In the genomic region with DNA sequence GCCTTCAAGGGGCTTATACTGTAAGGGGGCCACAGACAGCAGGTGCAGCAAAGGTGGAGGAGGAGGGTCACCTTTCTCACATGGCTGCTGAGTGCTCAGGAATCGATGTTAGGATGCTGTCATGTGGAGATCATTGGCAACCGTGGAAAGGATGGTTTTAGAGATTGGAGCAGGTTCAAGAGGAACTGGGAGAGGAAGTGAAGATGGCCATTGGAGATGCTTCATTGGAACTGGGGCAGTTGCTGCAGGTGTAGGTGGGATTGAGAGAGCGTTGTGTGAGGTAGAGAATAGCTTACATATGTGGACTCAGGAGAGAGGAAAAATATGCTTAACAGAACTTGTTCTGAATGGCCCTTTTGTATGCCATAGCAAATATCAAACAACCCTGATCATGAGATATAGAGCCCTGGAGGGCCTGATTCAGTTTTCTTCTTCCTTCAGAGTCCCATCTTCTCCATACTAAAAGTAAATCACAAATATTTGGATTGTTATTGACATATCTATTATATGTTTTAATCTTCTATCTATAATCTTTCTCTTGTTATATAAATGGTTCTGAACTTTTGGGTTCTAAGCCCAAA, we compare ENCODE assay signal across 10 cellular contexts. TPM values are rescaled to one million over a fixed set of nuclear protein-coding genes. Genes with fewer than 3 reads are reported as not detected.
A peak's percentile ranks its signal among the peaks of the same experiment; 100 is the strongest.
DNase-seq lines count a peak whose midpoint lies in the region; ATAC-seq and TF ChIP-seq lines count a peak whose summit lies in the region.
"Had no signal": no experiment of that assay in that cellular context is flagged by ENCODE, and none has a peak within 500 bp of the region (broad histone marks: within the 10 kb centered on the region; RNA-seq: fewer than 3 reads in every experiment).

No MANE protein-coding gene starts in this region.

- H3K4me3 ChIP-seq in thymus (ENCODE audit: low read length): peak overlapping the region; percentile 41
- H3K4me3 ChIP-seq: SK-N-MC had no signal

- peaks cover 38% of the 10 kb centered on the region for H3K4me1 Mint-ChIP-seq in activated naive CD4-positive, alpha-beta T cell treated with anti-CD3 and anti-CD28 coated beads for 36 hours (ENCODE audit: low read depth)
- peaks cover 77% of the 10 kb centered on the region for H3K4me1 Mint-ChIP-seq in activated T-helper 1 cell treated with anti-CD3 and anti-CD28 coated beads, Interleukin-12 subunit alpha, Interleukin-12 subunit beta, Interleukin-2, Interleukin-4 antibody, amounts not matched to agents 30 ng/mL and 10 ng/mL and 1 ng/mL, durations not matched to agents 14 hours and 24 hours and 36 hours (ENCODE audit: low read depth)

- intact Hi-C loops in activated naive CD4-positive, alpha-beta T cell treated with anti-CD3 and anti-CD28 coated beads for 36 hours (cut with micrococcal nuclease): loop anchor here (1.0 kb wide), 5 partner anchors 23 to 77 kb away; a partner anchor contains a TSS
- intact Hi-C loops in activated T-helper 1 cell treated with anti-CD3 and anti-CD28 coated beads, Interleukin-12 subunit alpha, Interleukin-12 subunit beta, Interleukin-2, Interleukin-4 antibody, amounts not matched to agents 30 ng/mL and 10 ng/mL and 1 ng/mL, durations not matched to agents 14 hours and 24 hours and 36 hours (cut with micrococcal nuclease): loop anchor here (1.0 kb wide), 5 partner anchors 10 to 77 kb away; no protein-coding TSS in a partner anchor
- intact Hi-C loops in left colon (cut with DNase I, micrococcal nuclease): no loop called here

- peak overlapping the region; percentile 34 for H3K4me3 Mint-ChIP-seq in activated naive CD4-positive, alpha-beta T cell treated with anti-CD3 and anti-CD28 coated beads for 36 hours
- peak overlapping the region; percentile 74 for H3K4me3 Mint-ChIP-seq in activated T-helper 1 cell treated with anti-CD3 and anti-CD28 coated beads, Interleukin-12 subunit alpha, Interleukin-12 subunit beta, Interleukin-2, Interleukin-4 antibody, amounts not matched to agents 30 ng/mL and 10 ng/mL and 1 ng/mL, durations not matched to agents 14 hours and 24 hours and 36 hours

- no peaks in the 10 kb centered on the region for H3K27me3 ChIP-seq in thymus (ENCODE audit: control insufficient read depth, insufficient read depth)

- peak overlapping the region; percentile 85 for H3K27ac Mint-ChIP-seq in activated naive CD4-positive, alpha-beta T cell treated with anti-CD3 and anti-CD28 coated beads for 36 hours
- peak overlapping the region; percentile 92 for H3K27ac Mint-ChIP-seq in activated T-helper 1 cell treated with anti-CD3 and anti-CD28 coated beads, Interleukin-12 subunit alpha, Interleukin-12 subunit beta, Interleukin-2, Interleukin-4 antibody, amounts not matched to agents 30 ng/mL and 10 ng/mL and 1 ng/mL, durations not matched to agents 14 hours and 24 hours and 36 hours

- no peaks in the 10 kb centered on the region for H3K9me3 Mint-ChIP-seq in activated naive CD4-positive, alpha-beta T cell treated with anti-CD3 and anti-CD28 coated beads for 36 hours
- H3K9me3 Mint-ChIP-seq in activated T-helper 1 cell treated with anti-CD3 and anti-CD28 coated beads, Interleukin-12 subunit alpha, Interleukin-12 subunit beta, Interleukin-2, Interleukin-4 antibody, amounts not matched to agents 30 ng/mL and 10 ng/mL and 1 ng/mL, durations not matched to agents 14 hours and 24 hours and 36 hours: no peaks in the 10 kb centered on the region

- peaks cover 71% of the 10 kb centered on the region for H3K4me1 ChIP-seq in thymus (ENCODE audit: control insufficient read depth, insufficient read depth, low read length)

- peaks cover 1% of the 10 kb centered on the region for H3K36me3 Mint-ChIP-seq in activated naive CD4-positive, alpha-beta T cell treated with anti-CD3 and anti-CD28 coated beads for 36 hours (ENCODE audit: low read depth)
- H3K36me3 Mint-ChIP-seq in activated T-helper 1 cell treated with anti-CD3 and anti-CD28 coated beads, Interleukin-12 subunit alpha, Interleukin-12 subunit beta, Interleukin-2, Interleukin-4 antibody, amounts not matched to agents 30 ng/mL and 10 ng/mL and 1 ng/mL, durations not matched to agents 14 hours and 24 hours and 36 hours (ENCODE audit: low read depth): peaks cover 34% of the 10 kb centered on the region

- peak; percentile 5 for ATAC-seq in HG03139 (IDR thresholded peaks at IDR 0.05; ENCODE audit: unreplicated experiment)
- ATAC-seq in left colon: no peak

- POLR2A ChIA-PET in HEK293T (lab: Yijun Ruan, JAX): no interaction called here

- DNase-seq in activated naive CD4-positive, alpha-beta T cell treated with anti-CD3 and anti-CD28 coated beads for 36 hours: no peak
- DNase-seq in activated naive CD4-positive, alpha-beta T cell treated with anti-CD3 and anti-CD28 coated beads, Interleukin-2, amount 50 U/mL, for 16 hours: no peak
- DNase-seq in activated T-helper 1 cell treated with anti-CD3 and anti-CD28 coated beads, Interleukin-12 subunit alpha, Interleukin-12 subunit beta, Interleukin-2, Interleukin-4 antibody, amounts not matched to agents 30 ng/mL and 10 ng/mL and 1 ng/mL, durations not matched to agents 14 hours and 24 hours and 36 hours (ENCODE audit: low spot score): no peak
- DNase-seq in HEK293T (ENCODE audit: extremely low spot score): no peak
- DNase-seq in islet precursor cell: no peak
- DNase-seq in left colon: no peak
- DNase-seq: NCI-H1436 had no signal

- H3K36me3 ChIP-seq in thymus (ENCODE audit: control insufficient read depth, insufficient read depth): no peaks in the 10 kb centered on the region

- peak overlapping the region; percentile 94 for H3K27ac ChIP-seq in thymus (ENCODE audit: low read depth)
- H3K27ac ChIP-seq: SK-N-MC had no signal

- H3K9me3 ChIP-seq in thymus (ENCODE audit: control insufficient read depth): no peaks in the 10 kb centered on the region

- CTCF ChIA-PET in activated naive CD4-positive, alpha-beta T cell treated with anti-CD3 and anti-CD28 coated beads for 36 hours (lab: Charles Lee): interaction anchor here (1.3 to 1.4 kb wide), 2 partner anchors 22 to 36 kb away, joined by 4 read pairs; no protein-coding TSS in a partner anchor
- CTCF ChIA-PET in HEK293T (lab: Yijun Ruan, JAX): no interaction called here

- H3K27me3 Mint-ChIP-seq in activated naive CD4-positive, alpha-beta T cell treated with anti-CD3 and anti-CD28 coated beads for 36 hours (ENCODE audit: low read depth): no peaks in the 10 kb centered on the region
- no peaks in the 10 kb centered on the region for H3K27me3 Mint-ChIP-seq in activated T-helper 1 cell treated with anti-CD3 and anti-CD28 coated beads, Interleukin-12 subunit alpha, Interleukin-12 subunit beta, Interleukin-2, Interleukin-4 antibody, amounts not matched to agents 30 ng/mL and 10 ng/mL and 1 ng/mL, durations not matched to agents 14 hours and 24 hours and 36 hours (ENCODE audit: insufficient read depth)

- 5% methylated on average over 3 of the region's 3 CpGs for WGBS in thymus

TF ChIP-seq in HEK293T, 16 proteins besides CTCF, POLR2A, EP300 and RAD21:
- no peak for TF ChIP-seq FOXM1 (IDR thresholded peaks at IDR 0.05; ENCODE audit: borderline replicate concordance)
- TF ChIP-seq L3MBTL2 (conservative IDR thresholded peaks at IDR 0.05): no peak
- TF ChIP-seq SP1 (IDR thresholded peaks at IDR 0.05): no peak
- no peak for TF ChIP-seq TARDBP (IDR thresholded peaks at IDR 0.05)
- TF ChIP-seq LEF1 (IDR thresholded peaks at IDR 0.05; ENCODE audit: borderline replicate concordance): no peak
- no peak for TF ChIP-seq ELF4 (IDR thresholded peaks at IDR 0.05)
- TF ChIP-seq FOXA1 (IDR thresholded peaks at IDR 0.05): no peak
- TF ChIP-seq, protein P1, sequence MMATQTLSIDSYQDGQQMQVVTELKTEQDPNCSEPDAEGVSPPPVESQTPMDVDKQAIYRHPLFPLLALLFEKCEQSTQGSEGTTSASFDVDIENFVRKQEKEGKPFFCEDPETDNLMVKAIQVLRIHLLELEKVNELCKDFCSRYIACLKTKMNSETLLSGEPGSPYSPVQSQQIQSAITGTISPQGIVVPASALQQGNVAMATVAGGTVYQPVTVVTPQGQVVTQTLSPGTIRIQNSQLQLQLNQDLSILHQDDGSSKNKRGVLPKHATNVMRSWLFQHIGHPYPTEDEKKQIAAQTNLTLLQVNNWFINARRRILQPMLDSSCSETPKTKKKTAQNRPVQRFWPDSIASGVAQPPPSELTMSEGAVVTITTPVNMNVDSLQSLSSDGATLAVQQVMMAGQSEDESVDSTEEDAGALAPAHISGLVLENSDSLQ (IDR thresholded peaks at IDR 0.05): no peak
- TF ChIP-seq SUZ12 (IDR thresholded peaks at IDR 0.05): no peak
- no peak for TF ChIP-seq FOXK2 (IDR thresholded peaks at IDR 0.05)
- no peak for TF ChIP-seq NFRKB (IDR thresholded peaks at IDR 0.05)
- no peak for TF ChIP-seq ARNT (IDR thresholded peaks at IDR 0.05)
- no peak for TF ChIP-seq BHLHE40 (IDR thresholded peaks at IDR 0.05; ENCODE audit: borderline replicate concordance)
TF ChIP-seq in HEK293T: peak in this region for 0.

RNA-seq across cellular contexts. Expression of a gene that starts 40.8 kb away (rescaled TPM):
- under 1 TPM; 0.33 to 0.42 TPM for total RNA-seq in activated naive CD4-positive, alpha-beta T cell treated with anti-CD3 and anti-CD28 coated beads for 36 hours
- 0.20 and 0.26 TPM in 2 replicates for total RNA-seq in activated T-helper 1 cell treated with anti-CD3 and anti-CD28 coated beads, Interleukin-12 subunit alpha, Interleukin-12 subunit beta, Interleukin-2, Interleukin-4 antibody, amounts not matched to agents 30 ng/mL and 10 ng/mL and 1 ng/mL, durations not matched to agents 14 hours and 24 hours and 36 hours
- polyA plus RNA-seq in thymus: 1.6 TPM
- total RNA-seq in left colon: 10 to 100 TPM; 85.0 to 89.2 TPM

Comparison
In these comparisons a context has a peak if more than half of its experiments do, and no peak if none do; other contexts are left out.
1. RNA of a gene that starts 40.8 kb away (total RNA-seq): 85.0 to 89.2 TPM in left colon; 0.33 to 0.42 TPM in activated naive CD4-positive, alpha-beta T cell treated with anti-CD3 and anti-CD28 coated beads for 36 hours and 0.20 to 0.26 TPM in activated T-helper 1 cell treated with anti-CD3 and anti-CD28 coated beads, Interleukin-12 subunit alpha, Interleukin-12 subunit beta, Interleukin-2, Interleukin-4 antibody, amounts not matched to agents 30 ng/mL and 10 ng/mL and 1 ng/mL, durations not matched to agents 14 hours and 24 hours and 36 hours; every median in the first group is over 10 times any median in the second.
2. intact Hi-C loops: an anchor here in activated naive CD4-positive, alpha-beta T cell treated with anti-CD3 and anti-CD28 coated beads for 36 hours (1.0 kb wide) and activated T-helper 1 cell treated with anti-CD3 and anti-CD28 coated beads, Interleukin-12 subunit alpha, Interleukin-12 subunit beta, Interleukin-2, Interleukin-4 antibody, amounts not matched to agents 30 ng/mL and 10 ng/mL and 1 ng/mL, durations not matched to agents 14 hours and 24 hours and 36 hours (1.0 kb wide); none called in left colon.